In genomic region chr2:191521608-191522208, GRCh38 we compare ENCODE assay signal across 8 cellular contexts.
DNase-seq lines count a peak whose midpoint lies in the region; ATAC-seq, FAIRE-seq and TF ChIP-seq lines count a peak whose summit lies in the region.

No MANE protein-coding gene starts in this region.

- H3K9ac ChIP-seq in astrocyte (ENCODE audit: low read length) = no peak overlapping the region

- ATAC-seq in right lobe of liver (peak; percentile 59 to 75 (median 66)), HG02981 (IDR thresholded peaks at IDR 0.05; ENCODE audit: unreplicated experiment) (no peak)

- WGBS in right lobe of liver (ENCODE audit: insufficient coverage, low coverage, low lambda C conversion rate, missing lambda C conversion rate) = 29% methylated on average over 1 of the region's 1 CpG

- peak; percentile 68 for FAIRE-seq in astrocyte (lab: Jason Lieb, UNC)

- H3K36me3 Mint-ChIP-seq in astrocyte (ENCODE audit: low read depth, unreplicated experiment) = no peaks in the 10 kb centered on the region

- TF ChIP-seq POLR2A in right lobe of liver (IDR thresholded peaks at IDR 0.05) = no peak

- peak; percentile 77 for TF ChIP-seq RAD21 in Ishikawa (IDR thresholded peaks at IDR 0.05; ENCODE audit: low read depth)

- H3K27ac Mint-ChIP-seq in astrocyte (ENCODE audit: unreplicated experiment) = no peak overlapping the region

- H3K9me3 Mint-ChIP-seq in astrocyte (ENCODE audit: unreplicated experiment) = no peaks in the 10 kb centered on the region

- DNase-seq in DMS153 (lab: John Stamatoyannopoulos, UW) (peak; percentile 7), astrocyte (ENCODE audit: low read depth) (peak; percentile 17), right lobe of liver (no peak), hypothalamus (lab: John Stamatoyannopoulos, UW) (no peak), COR-L47 (lab: John Stamatoyannopoulos, UW) (no peak), DMS79 treated with DMSO at 0.1 percent for 48 hours (lab: John Stamatoyannopoulos, UW) (no peak)

- TF ChIP-seq EP300 in Ishikawa (IDR thresholded peaks at IDR 0.05; ENCODE audit: borderline replicate concordance) = no peak

- no peak overlapping the region for H3K4me2 ChIP-seq in astrocyte (ENCODE audit: low read length)

- intact Hi-C loops in right lobe of liver (cut with DNase I) = loop anchor here in 1 of 2 donors (5.0 kb wide), 1 partner anchor 469 kb away; no protein-coding TSS in a partner anchor

- H3K27me3 ChIP-seq in astrocyte (ENCODE audit: insufficient read depth, low read length) = no peaks in the 10 kb centered on the region
- H3K27me3 ChIP-seq in right lobe of liver = no peaks in the 10 kb centered on the region

- no peaks in the 10 kb centered on the region for H3K9me3 ChIP-seq in astrocyte (ENCODE audit: insufficient read depth, low read depth, low read length)
- H3K9me3 ChIP-seq in right lobe of liver = no peaks in the 10 kb centered on the region

- H3K79me2 ChIP-seq in astrocyte (ENCODE audit: insufficient read depth, low read length) = no peaks in the 10 kb centered on the region

- H2AFZ ChIP-seq in astrocyte (ENCODE audit: low read depth, low read length) = no peak overlapping the region

- H3K4me3 ChIP-seq in astrocyte (ENCODE audit: insufficient read depth, low read depth, low read length) (no peak overlapping the region), right lobe of liver (no peak overlapping the region)

- H4K20me1 ChIP-seq in astrocyte (ENCODE audit: insufficient read depth, low read length) = no peaks in the 10 kb centered on the region

- TF ChIP-seq CTCF in astrocyte (IDR thresholded peaks at IDR 0.05; ENCODE audit: insufficient read depth, low read depth, low read length) (peak; percentile 73), right lobe of liver (IDR thresholded peaks at IDR 0.05) (peak; percentile 71 to 79 (median 76))

- no peak overlapping the region for H3K27ac ChIP-seq in astrocyte (ENCODE audit: low read depth, low read length)
- no peak overlapping the region for H3K27ac ChIP-seq in right lobe of liver

- H3K4me1 Mint-ChIP-seq in astrocyte (ENCODE audit: low read depth, unreplicated experiment) = no peaks in the 10 kb centered on the region

- H3K4me1 ChIP-seq in astrocyte (ENCODE audit: insufficient read depth, low read length) = no peaks in the 10 kb centered on the region
- no peaks in the 10 kb centered on the region for H3K4me1 ChIP-seq in right lobe of liver

- no peaks in the 10 kb centered on the region for H3K36me3 ChIP-seq in astrocyte (ENCODE audit: insufficient read depth, low read length)
- no peaks in the 10 kb centered on the region for H3K36me3 ChIP-seq in right lobe of liver

- no peak overlapping the region for H3K4me3 Mint-ChIP-seq in astrocyte (ENCODE audit: unreplicated experiment)

- no peaks in the 10 kb centered on the region for H3K27me3 Mint-ChIP-seq in astrocyte (ENCODE audit: low read depth, unreplicated experiment)

TF ChIP-seq in Ishikawa, 13 proteins besides CTCF, POLR2A, EP300 and RAD21:
- TF ChIP-seq TAF1 (IDR thresholded peaks at IDR 0.05; ENCODE audit: low read depth) = no peak
- no peak for TF ChIP-seq FOXM1 (IDR thresholded peaks at IDR 0.05; ENCODE audit: borderline replicate concordance, low read depth)

Comparison
In these comparisons a context has a peak if more than half of its experiments do, and no peak if none do; other contexts are left out.
1. DNase-seq: peak in DMS153 (single experiment) and astrocyte (single experiment); none in right lobe of liver (0 of 3), hypothalamus (0 of 51), COR-L47 (single experiment) and DMS79 treated with DMSO at 0.1 percent for 48 hours (single experiment).